Comparison of ENCODE assay signal across 18 cellular contexts in the genomic region with DNA sequence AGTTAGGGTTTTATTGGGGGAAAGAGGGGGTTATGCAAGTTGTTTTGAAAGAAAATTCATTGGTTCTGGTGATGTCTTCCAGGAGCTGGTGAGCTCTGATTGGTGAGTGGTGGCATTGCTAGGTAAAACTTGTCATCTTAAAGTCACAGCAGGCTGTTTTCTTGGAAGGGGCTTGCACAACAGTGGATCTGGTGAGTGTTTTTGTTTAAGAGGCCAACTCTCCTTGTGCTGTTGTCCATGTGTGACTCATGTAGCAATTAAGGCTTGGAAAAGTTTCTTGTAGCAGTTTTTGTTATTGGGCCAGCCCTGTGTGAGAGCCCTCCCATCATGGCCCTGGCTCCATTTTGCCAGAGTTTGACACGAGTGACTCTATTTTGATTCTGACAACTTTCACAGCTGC.
A peak's percentile ranks its signal among the peaks of the same experiment; 100 is the strongest.
DNase-seq lines count a peak whose midpoint lies in the region; ATAC-seq and TF ChIP-seq lines count a peak whose summit lies in the region.
"Had no signal": no experiment of that assay in that cellular context is flagged by ENCODE, and none has a peak within 500 bp of the region (broad histone marks: within the 10 kb centered on the region; RNA-seq: fewer than 3 reads in every experiment).

No MANE protein-coding gene starts in this region.

- H3K4me3 ChIP-seq in fibroblast of villous mesenchyme (ENCODE audit: low read depth, low read length): no peak overlapping the region
- H3K4me3 ChIP-seq: lung, ovary, uterus had no signal

- DNase-seq in Right ventricle myocardium inferior (ENCODE audit: missing footprints) (no peak), Right ventricle myocardium superior (no peak), RWPE1 (ENCODE audit: low spot score) (peak; percentile 4), fibroblast of villous mesenchyme (ENCODE audit: low read depth) (peak; percentile 81), stromal cell of bone marrow (ENCODE audit: low read depth) (peak; percentile 74), germinal center (ENCODE audit: low spot score) (no peak), NCI-H510A (lab: John Stamatoyannopoulos, UW) (no peak), DMS53 treated with DMSO at 0.1 percent for 48 hours (lab: John Stamatoyannopoulos, UW; ENCODE audit: unreplicated experiment) (no peak)
- DNase-seq: ACHN; activated CD4-positive, alpha-beta T cell treated with anti-CD3 and anti-CD28 coated beads, Interleukin-2, amount 50 U/mL, for 4 hours; dermis blood vessel endothelial cell; DMS53; HCEC 1CT; NCI-H2029 treated with DMSO at 0.1 percent for 48 hours; ovary; T-cell; uterus had no signal

- no peak overlapping the region for H3K27ac ChIP-seq in RWPE1
- H3K27ac ChIP-seq: ovary, uterus had no signal

- POLR2A ChIA-PET in RWPE1 (lab: Yijun Ruan, JAX; ENCODE audit: low non-redundant PET): no interaction called here

- no peak for TF ChIP-seq CTCF in RWPE1 (conservative IDR thresholded peaks at IDR 0.05; ENCODE audit: low read depth)
- TF ChIP-seq CTCF in fibroblast of villous mesenchyme (IDR thresholded peaks at IDR 0.05; ENCODE audit: insufficient read depth, low read depth, low read length): no peak

- CTCF ChIA-PET in RWPE1 (lab: Yijun Ruan, JAX): no interaction called here

- ATAC-seq in Right ventricle myocardium inferior: peak; percentile 13
- no peak for ATAC-seq in Right ventricle myocardium superior (ENCODE audit: poor library complexity)
- ATAC-seq: T-cell had no signal

- intact Hi-C loops in Right ventricle myocardium inferior (cut with DNase I) (no loop called here), Right ventricle myocardium superior (cut with DNase I) (no loop called here)

Comparison
In these comparisons a context has a peak if more than half of its experiments do, and no peak if none do; other contexts are left out.
1. DNase-seq: peak in RWPE1 (single experiment), fibroblast of villous mesenchyme (single experiment) and stromal cell of bone marrow (single experiment); none in Right ventricle myocardium inferior (single experiment), Right ventricle myocardium superior (single experiment), germinal center (single experiment), NCI-H510A (single experiment) and DMS53 treated with DMSO at 0.1 percent for 48 hours (single experiment).